Comparison of ENCODE assay signal across 10 cellular contexts in genomic region chr7:20350518-20350951, GRCh38. TPM values are rescaled to one million over a fixed set of nuclear protein-coding genes. Genes with fewer than 3 reads are reported as not detected.
DNase-seq lines count a peak whose midpoint lies in the region; ATAC-seq and TF ChIP-seq lines count a peak whose summit lies in the region.
"Had no signal": no experiment of that assay in that cellular context is flagged by ENCODE, and none has a peak within 500 bp of the region (broad histone marks: within the 10 kb centered on the region; RNA-seq: fewer than 3 reads in every experiment).

No MANE protein-coding gene starts in this region.

- no peaks in the 10 kb centered on the region for H3K9me2 ChIP-seq in hepatocyte (replicated peaks; ENCODE audit: insufficient read depth)

- no peak overlapping the region for H2AFZ ChIP-seq in hepatocyte

- 71% methylated on average over 4 of the region's 4 CpGs for WGBS in hepatocyte (ENCODE audit: low lambda C conversion rate, missing lambda C conversion rate)
- 9 to 30% methylated on average over 4 of the region's 4 CpGs for WGBS in sigmoid colon, 2 donors

- no peaks in the 10 kb centered on the region for H3K9me3 ChIP-seq in hepatocyte (ENCODE audit: low read depth)
- no peaks in the 10 kb centered on the region for H3K9me3 ChIP-seq in sigmoid colon

- DNase-seq in astrocyte of the cerebellum (ENCODE audit: low read depth) (peak; percentile 31), hepatocyte (ENCODE audit: low spot score) (peak; percentile 18), sigmoid colon (peak; percentile 70), EL (no peak), NCI-H2081 (lab: John Stamatoyannopoulos, UW) (no peak)
- DNase-seq in stimulated activated CD4-positive, alpha-beta T cell treated with anti-CD3 and anti-CD28 coated beads, Interleukin-1b, Interleukin-23, amount 100 ng/mL, for 48 hours = no peak
- DNase-seq: activated CD8-positive, alpha-beta T cell treated with anti-CD3 and anti-CD28 coated beads, Interleukin-2, amount 10 ng/mL, durations not matched to agents 7 days and 5 days; trophoblast cell had no signal

- TF ChIP-seq POLR2A in sigmoid colon (IDR thresholded peaks at IDR 0.05) = no peak

- no peak overlapping the region for H3K4me3 ChIP-seq in astrocyte of the cerebellum (ENCODE audit: low read depth, low read length)
- no peak overlapping the region for H3K4me3 ChIP-seq in hepatocyte
- peak overlapping the region in 1 of 4 donors; percentile 15 for H3K4me3 ChIP-seq in sigmoid colon

- peak; percentile 47 for ATAC-seq in GM19463 (IDR thresholded peaks at IDR 0.05; ENCODE audit: unreplicated experiment)
- no peak for ATAC-seq in GM21529 (IDR thresholded peaks at IDR 0.05; ENCODE audit: unreplicated experiment)
- ATAC-seq: activated CD8-positive, alpha-beta T cell treated with anti-CD3 and anti-CD28 coated beads, Interleukin-2, amount 10 ng/mL, durations not matched to agents 7 days and 5 days had no signal

- H3K36me3 ChIP-seq in hepatocyte (replicated peaks; ENCODE audit: insufficient read depth, low read depth) (no peaks in the 10 kb centered on the region), sigmoid colon (no peaks in the 10 kb centered on the region)

- H3K79me2 ChIP-seq in hepatocyte = peaks cover 19% of the 10 kb centered on the region

- in situ Hi-C loops in astrocyte of the cerebellum (cut with HindIII; ENCODE audit: low sequenced_read_pairs) = no loop called here

- H3K27ac ChIP-seq in hepatocyte (peak overlapping the region; percentile 71), sigmoid colon (peak overlapping the region; percentile 63 to 78 (median 66))

- TF ChIP-seq CTCF in astrocyte of the cerebellum (IDR thresholded peaks at IDR 0.05; ENCODE audit: low read depth, low read length, missing control alignments) (no peak), hepatocyte (IDR thresholded peaks at IDR 0.05; ENCODE audit: poor library complexity) (no peak), sigmoid colon (IDR thresholded peaks at IDR 0.05) (no peak)

- intact Hi-C loops in sigmoid colon (cut with DNase I) = no loop called here

- peaks cover 23% of the 10 kb centered on the region for H3K4me1 ChIP-seq in hepatocyte (ENCODE audit: insufficient read depth)
- peaks cover 0 to 31% (median 23%) of the 10 kb centered on the region in 4 donors for H3K4me1 ChIP-seq in sigmoid colon

- no peak for TF ChIP-seq EP300 in sigmoid colon (IDR thresholded peaks at IDR 0.05)

- H3K27me3 ChIP-seq in hepatocyte (no peaks in the 10 kb centered on the region), sigmoid colon (no peaks in the 10 kb centered on the region)

- no peaks in the 10 kb centered on the region for H4K20me1 ChIP-seq in hepatocyte (ENCODE audit: insufficient read depth, poor library complexity, severe bottlenecking)

- peak overlapping the region; percentile 2 for H3K4me2 ChIP-seq in hepatocyte

RNA-seq across cellular contexts. Expression of gene ITGB8, which starts 19.8 kb away (rescaled TPM):
- total RNA-seq in hepatocyte = 34.2 and 37.0 TPM in 2 replicates
- polyA plus RNA-seq in hepatocyte = 6.6 and 7.2 TPM in 2 replicates
- 10 to 100 TPM in 3 of 4 donors, 1 to 10 TPM in 1; 9.0 to 22.4 (median 20.2) TPM for total RNA-seq in sigmoid colon
- 1 to 10 TPM in 1 of 3 donors, under 1 TPM in 2; 0.23 to 1.9 (median 0.60) TPM for polyA plus RNA-seq in sigmoid colon
- total RNA-seq: activated CD8-positive, alpha-beta T cell treated with anti-CD3 and anti-CD28 coated beads, Interleukin-2, amount 10 ng/mL, durations not matched to agents 7 days and 5 days had no signal

Comparison
In these comparisons a context has a peak if more than half of its experiments do, and no peak if none do; other contexts are left out.
1. DNase-seq: peak in astrocyte of the cerebellum (single experiment), hepatocyte (single experiment) and sigmoid colon (single experiment); none in EL (single experiment), stimulated activated CD4-positive, alpha-beta T cell treated with anti-CD3 and anti-CD28 coated beads, Interleukin-1b, Interleukin-23, amount 100 ng/mL, for 48 hours (single experiment) and NCI-H2081 (0 of 2).